ENCODE assay signal across 14 cellular contexts in genomic region chr3:129240436-129240835, GRCh38. TPM values are rescaled to one million over a fixed set of nuclear protein-coding genes. Genes with fewer than 3 reads are reported as not detected.
DNase-seq lines count a peak whose midpoint lies in the region; ATAC-seq and TF ChIP-seq lines count a peak whose summit lies in the region.
"Had no signal": no experiment of that assay in that cellular context is flagged by ENCODE, and none has a peak within 500 bp of the region (broad histone marks: within the 10 kb centered on the region; RNA-seq: fewer than 3 reads in every experiment).

No MANE protein-coding gene starts in this region.

- ATAC-seq in activated naive CD8-positive, alpha-beta T cell treated with anti-CD3 and anti-CD28 coated beads, Interleukin-2, amount 10 ng/mL, durations not matched to agents 7 days and 5 days (ENCODE audit: low read depth), result no peak
- ATAC-seq in activated naive CD8-positive, alpha-beta T cell treated with anti-CD3 and anti-CD28 coated beads, Interleukin-2, amount 50 U/mL, for 24 hours, result no peak
- ATAC-seq in upper lobe of left lung (ENCODE audit: low FRiP score in 2 of 2), result peak in 1 of 2 donors; percentile 72
- ATAC-seq in activated CD4-positive, alpha-beta T cell treated with anti-CD3 and anti-CD28 coated beads for 36 hours, result no peak
- ATAC-seq: mucosa of descending colon had no signal

- WGBS in upper lobe of left lung, 2 donors, result 37 to 46% methylated on average over 3 of the region's 3 CpGs

- no peaks in the 10 kb centered on the region for H3K27me3 ChIP-seq in upper lobe of left lung
- H3K27me3 ChIP-seq: BE2C, uterus had no signal

- no peak for TF ChIP-seq CTCF in fibroblast of mammary gland (conservative IDR thresholded peaks at IDR 0.05; ENCODE audit: control insufficient read depth, insufficient read depth, low read depth, low read length)
- TF ChIP-seq CTCF in upper lobe of left lung (IDR thresholded peaks at IDR 0.05), result no peak

- peaks cover 25% of the 10 kb centered on the region for H3K4me1 Mint-ChIP-seq in activated naive CD8-positive, alpha-beta T cell treated with anti-CD3 and anti-CD28 coated beads, Interleukin-2, amount 10 ng/mL, durations not matched to agents 7 days and 5 days
- H3K4me1 Mint-ChIP-seq in activated naive CD8-positive, alpha-beta T cell treated with anti-CD3 and anti-CD28 coated beads, Interleukin-2, amount 50 U/mL, for 24 hours, result peaks cover 17% of the 10 kb centered on the region
- H3K4me1 Mint-ChIP-seq in activated CD4-positive, alpha-beta T cell treated with anti-CD3 and anti-CD28 coated beads for 36 hours, result peaks cover 18% of the 10 kb centered on the region

- no peak overlapping the region for H3K4me3 Mint-ChIP-seq in activated naive CD8-positive, alpha-beta T cell treated with anti-CD3 and anti-CD28 coated beads, Interleukin-2, amount 10 ng/mL, durations not matched to agents 7 days and 5 days
- H3K4me3 Mint-ChIP-seq in activated naive CD8-positive, alpha-beta T cell treated with anti-CD3 and anti-CD28 coated beads, Interleukin-2, amount 50 U/mL, for 24 hours, result no peak overlapping the region
- no peak overlapping the region for H3K4me3 Mint-ChIP-seq in activated CD4-positive, alpha-beta T cell treated with anti-CD3 and anti-CD28 coated beads for 36 hours
- H3K4me3 Mint-ChIP-seq: activated naive CD8-positive, alpha-beta T cell had no signal

- no peaks in the 10 kb centered on the region for H3K9me3 ChIP-seq in upper lobe of left lung
- H3K9me3 ChIP-seq: BE2C, mucosa of descending colon, uterus had no signal

- POLR2A ChIA-PET in activated naive CD8-positive, alpha-beta T cell treated with anti-CD3 and anti-CD28 coated beads, Interleukin-2, amount 10 ng/mL, durations not matched to agents 7 days and 5 days (lab: Charles Lee), result interaction anchor here (0.6 to 8.2 kb wide), 5 partner anchors 9 to 122 kb away, joined by 3 to 86 read pairs (median 3); partner anchors contain the start of genes CNBP and COPG1
- POLR2A ChIA-PET in activated CD4-positive, alpha-beta T cell treated with anti-CD3 and anti-CD28 coated beads for 36 hours (lab: Charles Lee), result interaction anchor here (0.7 kb wide), 1 partner anchor 59 kb away, joined by 5 read pairs; no protein-coding TSS in a partner anchor

- peaks cover 2% of the 10 kb centered on the region for H3K36me3 Mint-ChIP-seq in activated naive CD8-positive, alpha-beta T cell treated with anti-CD3 and anti-CD28 coated beads, Interleukin-2, amount 10 ng/mL, durations not matched to agents 7 days and 5 days
- H3K36me3 Mint-ChIP-seq in activated naive CD8-positive, alpha-beta T cell treated with anti-CD3 and anti-CD28 coated beads, Interleukin-2, amount 50 U/mL, for 24 hours (ENCODE audit: low read depth), result no peaks in the 10 kb centered on the region
- no peaks in the 10 kb centered on the region for H3K36me3 Mint-ChIP-seq in activated CD4-positive, alpha-beta T cell treated with anti-CD3 and anti-CD28 coated beads for 36 hours (ENCODE audit: low read depth)
- H3K36me3 Mint-ChIP-seq: activated naive CD8-positive, alpha-beta T cell had no signal

- no peaks in the 10 kb centered on the region for H3K27me3 Mint-ChIP-seq in activated naive CD8-positive, alpha-beta T cell treated with anti-CD3 and anti-CD28 coated beads, Interleukin-2, amount 10 ng/mL, durations not matched to agents 7 days and 5 days
- no peaks in the 10 kb centered on the region for H3K27me3 Mint-ChIP-seq in activated naive CD8-positive, alpha-beta T cell treated with anti-CD3 and anti-CD28 coated beads, Interleukin-2, amount 50 U/mL, for 24 hours
- H3K27me3 Mint-ChIP-seq in activated CD4-positive, alpha-beta T cell treated with anti-CD3 and anti-CD28 coated beads for 36 hours, result no peaks in the 10 kb centered on the region
- H3K27me3 Mint-ChIP-seq: activated naive CD8-positive, alpha-beta T cell; progenitor cell of endocrine pancreas had no signal

- CTCF ChIA-PET in activated CD4-positive, alpha-beta T cell treated with anti-CD3 and anti-CD28 coated beads for 36 hours (lab: Charles Lee), result interaction anchor here (0.6 to 3.5 kb wide), 5 partner anchors 10 to 271 kb away, joined by 3 to 15 read pairs (median 3); no protein-coding TSS in a partner anchor

- intact Hi-C loops in activated CD4-positive, alpha-beta T cell treated with anti-CD3 and anti-CD28 coated beads for 36 hours (cut with DNase I, micrococcal nuclease), result loop anchor here in 1 of 2 experiments (10.0 kb wide), 1 partner anchor 366 kb away; the partner anchor contains the start of gene ACAD9

- H3K9me3 Mint-ChIP-seq in activated naive CD8-positive, alpha-beta T cell treated with anti-CD3 and anti-CD28 coated beads, Interleukin-2, amount 10 ng/mL, durations not matched to agents 7 days and 5 days, result no peaks in the 10 kb centered on the region
- H3K9me3 Mint-ChIP-seq in activated naive CD8-positive, alpha-beta T cell treated with anti-CD3 and anti-CD28 coated beads, Interleukin-2, amount 50 U/mL, for 24 hours, result no peaks in the 10 kb centered on the region
- H3K9me3 Mint-ChIP-seq in activated CD4-positive, alpha-beta T cell treated with anti-CD3 and anti-CD28 coated beads for 36 hours (ENCODE audit: low read depth), result no peaks in the 10 kb centered on the region

- peak overlapping the region; percentile 96 for H3K27ac Mint-ChIP-seq in activated naive CD8-positive, alpha-beta T cell treated with anti-CD3 and anti-CD28 coated beads, Interleukin-2, amount 10 ng/mL, durations not matched to agents 7 days and 5 days
- H3K27ac Mint-ChIP-seq in activated naive CD8-positive, alpha-beta T cell treated with anti-CD3 and anti-CD28 coated beads, Interleukin-2, amount 50 U/mL, for 24 hours, result no peak overlapping the region
- no peak overlapping the region for H3K27ac Mint-ChIP-seq in activated CD4-positive, alpha-beta T cell treated with anti-CD3 and anti-CD28 coated beads for 36 hours
- H3K27ac Mint-ChIP-seq: activated naive CD8-positive, alpha-beta T cell; progenitor cell of endocrine pancreas had no signal

- TF ChIP-seq EP300 in upper lobe of left lung (IDR thresholded peaks at IDR 0.05), result no peak

- H3K27ac ChIP-seq in upper lobe of left lung, result peak overlapping the region in 3 of 4 donors; percentile 66 to 86 (median 85)
- H3K27ac ChIP-seq: uterus had no signal

- TF ChIP-seq POLR2A in upper lobe of left lung (IDR thresholded peaks at IDR 0.05), result peak in 1 of 4 donors; percentile 40

- no peaks in the 10 kb centered on the region for H3K36me3 ChIP-seq in upper lobe of left lung
- H3K36me3 ChIP-seq: BE2C, uterus had no signal

- DNase-seq in activated naive CD8-positive, alpha-beta T cell treated with anti-CD3 and anti-CD28 coated beads, Interleukin-2, amount 10 ng/mL, durations not matched to agents 7 days and 5 days, result no peak
- no peak for DNase-seq in activated naive CD8-positive, alpha-beta T cell treated with anti-CD3 and anti-CD28 coated beads, Interleukin-2, amount 50 U/mL, for 24 hours
- DNase-seq in SW480 (ENCODE audit: low spot score) (peak; percentile 58), fibroblast of mammary gland (ENCODE audit: low read depth) (peak; percentile 57), upper lobe of left lung (peak in 1 of 2 donors; percentile 48), C1 segment of cervical spinal cord (lab: John Stamatoyannopoulos, UW) (no peak)
- no peak for DNase-seq in stimulated activated CD4-positive, alpha-beta T cell treated with anti-CD3 and anti-CD28 coated beads, Interleukin-4, amount 100 ng/mL, for 4 hours
- DNase-seq in activated CD4-positive, alpha-beta T cell treated with anti-CD3 and anti-CD28 coated beads for 36 hours, result no peak
- DNase-seq: BE2C, GF-D8, mucosa of descending colon, uterus had no signal

- H3K4me3 ChIP-seq in fibroblast of mammary gland (ENCODE audit: control insufficient read depth, low read depth, low read length), result no peak overlapping the region
- no peak overlapping the region for H3K4me3 ChIP-seq in upper lobe of left lung
- H3K4me3 ChIP-seq: mucosa of descending colon, uterus had no signal

- H3K4me1 ChIP-seq in upper lobe of left lung, result peaks cover 3 to 33% (median 24%) of the 10 kb centered on the region in 4 donors
- H3K4me1 ChIP-seq: BE2C, uterus had no signal

RNA-seq across cellular contexts. Expression of gene COPG1, which starts 9.0 kb away (rescaled TPM):
- total RNA-seq in activated naive CD8-positive, alpha-beta T cell treated with anti-CD3 and anti-CD28 coated beads, Interleukin-2, amount 10 ng/mL, durations not matched to agents 7 days and 5 days, result 100 to 1,000 TPM; 131 to 138 TPM
- 100 to 1,000 TPM; 108 to 191 (median 171) TPM for total RNA-seq in upper lobe of left lung
- total RNA-seq in activated CD4-positive, alpha-beta T cell treated with anti-CD3 and anti-CD28 coated beads for 36 hours, result 100 to 1,000 TPM; 120 to 142 TPM

RNA-seq across cellular contexts. Expression of gene HMCES, which starts 38.2 kb away (rescaled TPM):
- 10 to 100 TPM; 59.7 to 60.8 TPM for total RNA-seq in activated naive CD8-positive, alpha-beta T cell treated with anti-CD3 and anti-CD28 coated beads, Interleukin-2, amount 10 ng/mL, durations not matched to agents 7 days and 5 days
- total RNA-seq in upper lobe of left lung, result 10 to 100 TPM; 27.0 to 38.0 (median 31.1) TPM
- total RNA-seq in activated CD4-positive, alpha-beta T cell treated with anti-CD3 and anti-CD28 coated beads for 36 hours, result 10 to 100 TPM; 43.1 to 56.7 TPM

RNA-seq across cellular contexts. Expression of gene CNBP, which starts 56.7 kb away (rescaled TPM):
- 100 to 1,000 TPM; 309 to 312 TPM for total RNA-seq in activated naive CD8-positive, alpha-beta T cell treated with anti-CD3 and anti-CD28 coated beads, Interleukin-2, amount 10 ng/mL, durations not matched to agents 7 days and 5 days
- 100 to 1,000 TPM; 185 to 426 (median 312) TPM for total RNA-seq in upper lobe of left lung
- 100 to 1,000 TPM; 305 to 379 TPM for total RNA-seq in activated CD4-positive, alpha-beta T cell treated with anti-CD3 and anti-CD28 coated beads for 36 hours

Comparison
In these comparisons a context has a peak if more than half of its experiments do, and no peak if none do; other contexts are left out.
1. DNase-seq: peak in SW480 (single experiment) and fibroblast of mammary gland (single experiment); none in activated naive CD8-positive, alpha-beta T cell treated with anti-CD3 and anti-CD28 coated beads, Interleukin-2, amount 10 ng/mL, durations not matched to agents 7 days and 5 days (single experiment), activated naive CD8-positive, alpha-beta T cell treated with anti-CD3 and anti-CD28 coated beads, Interleukin-2, amount 50 U/mL, for 24 hours (single experiment), C1 segment of cervical spinal cord (0 of 14), stimulated activated CD4-positive, alpha-beta T cell treated with anti-CD3 and anti-CD28 coated beads, Interleukin-4, amount 100 ng/mL, for 4 hours (0 of 2) and activated CD4-positive, alpha-beta T cell treated with anti-CD3 and anti-CD28 coated beads for 36 hours (single experiment).